2 cellular contexts compared by ENCODE assay signal in genomic region chr11:59187020-59187419, GRCh38.
TF ChIP-seq lines count a peak whose summit lies in the region.

No MANE protein-coding gene starts in this region.

TF ChIP-seq in IMR-90, 13 proteins besides CTCF, POLR2A, EP300 and RAD21:
- TF ChIP-seq BHLHE40 (IDR thresholded peaks at IDR 0.05; ENCODE audit: low read depth, low read length) = no peak
- no peak for TF ChIP-seq FOS (IDR thresholded peaks at IDR 0.05; ENCODE audit: low read depth, low read length)
- TF ChIP-seq SMC3 (IDR thresholded peaks at IDR 0.05; ENCODE audit: low read depth, low read length) = no peak
- no peak for TF ChIP-seq CHD1 (IDR thresholded peaks at IDR 0.05; ENCODE audit: low read depth, low read length)
- no peak for TF ChIP-seq MXI1 (IDR thresholded peaks at IDR 0.05; ENCODE audit: borderline replicate concordance, low read depth, low read length)
- no peak for TF ChIP-seq ELK1 (IDR thresholded peaks at IDR 0.05; ENCODE audit: borderline replicate concordance, low read depth, low read length)
- no peak for TF ChIP-seq MAFK (IDR thresholded peaks at IDR 0.05; ENCODE audit: low read depth, low read length)
- no peak for TF ChIP-seq NFE2L2 (IDR thresholded peaks at IDR 0.05; ENCODE audit: low read depth, low read length)
- TF ChIP-seq USF2 (IDR thresholded peaks at IDR 0.05; ENCODE audit: low read depth, low read length) = no peak
- no peak for TF ChIP-seq CEBPB (IDR thresholded peaks at IDR 0.05; ENCODE audit: low read depth, low read length)
- TF ChIP-seq MAZ (IDR thresholded peaks at IDR 0.05; ENCODE audit: borderline replicate concordance, low read depth, low read length) = no peak
- TF ChIP-seq RFX5 (IDR thresholded peaks at IDR 0.05; ENCODE audit: low read depth, low read length) = no peak

TF ChIP-seq in GM23338, 12 proteins besides CTCF, POLR2A, EP300 and RAD21:
- TF ChIP-seq EZH2 (IDR thresholded peaks at IDR 0.05; ENCODE audit: low read depth, unreplicated experiment) (no peak), NANOG (IDR thresholded peaks at IDR 0.05; ENCODE audit: borderline replicate concordance) (no peak), CREB1 (CRISPR knock-in tag; IDR thresholded peaks at IDR 0.05; ENCODE audit: low read depth) (no peak)
- TF ChIP-seq, protein P1, sequence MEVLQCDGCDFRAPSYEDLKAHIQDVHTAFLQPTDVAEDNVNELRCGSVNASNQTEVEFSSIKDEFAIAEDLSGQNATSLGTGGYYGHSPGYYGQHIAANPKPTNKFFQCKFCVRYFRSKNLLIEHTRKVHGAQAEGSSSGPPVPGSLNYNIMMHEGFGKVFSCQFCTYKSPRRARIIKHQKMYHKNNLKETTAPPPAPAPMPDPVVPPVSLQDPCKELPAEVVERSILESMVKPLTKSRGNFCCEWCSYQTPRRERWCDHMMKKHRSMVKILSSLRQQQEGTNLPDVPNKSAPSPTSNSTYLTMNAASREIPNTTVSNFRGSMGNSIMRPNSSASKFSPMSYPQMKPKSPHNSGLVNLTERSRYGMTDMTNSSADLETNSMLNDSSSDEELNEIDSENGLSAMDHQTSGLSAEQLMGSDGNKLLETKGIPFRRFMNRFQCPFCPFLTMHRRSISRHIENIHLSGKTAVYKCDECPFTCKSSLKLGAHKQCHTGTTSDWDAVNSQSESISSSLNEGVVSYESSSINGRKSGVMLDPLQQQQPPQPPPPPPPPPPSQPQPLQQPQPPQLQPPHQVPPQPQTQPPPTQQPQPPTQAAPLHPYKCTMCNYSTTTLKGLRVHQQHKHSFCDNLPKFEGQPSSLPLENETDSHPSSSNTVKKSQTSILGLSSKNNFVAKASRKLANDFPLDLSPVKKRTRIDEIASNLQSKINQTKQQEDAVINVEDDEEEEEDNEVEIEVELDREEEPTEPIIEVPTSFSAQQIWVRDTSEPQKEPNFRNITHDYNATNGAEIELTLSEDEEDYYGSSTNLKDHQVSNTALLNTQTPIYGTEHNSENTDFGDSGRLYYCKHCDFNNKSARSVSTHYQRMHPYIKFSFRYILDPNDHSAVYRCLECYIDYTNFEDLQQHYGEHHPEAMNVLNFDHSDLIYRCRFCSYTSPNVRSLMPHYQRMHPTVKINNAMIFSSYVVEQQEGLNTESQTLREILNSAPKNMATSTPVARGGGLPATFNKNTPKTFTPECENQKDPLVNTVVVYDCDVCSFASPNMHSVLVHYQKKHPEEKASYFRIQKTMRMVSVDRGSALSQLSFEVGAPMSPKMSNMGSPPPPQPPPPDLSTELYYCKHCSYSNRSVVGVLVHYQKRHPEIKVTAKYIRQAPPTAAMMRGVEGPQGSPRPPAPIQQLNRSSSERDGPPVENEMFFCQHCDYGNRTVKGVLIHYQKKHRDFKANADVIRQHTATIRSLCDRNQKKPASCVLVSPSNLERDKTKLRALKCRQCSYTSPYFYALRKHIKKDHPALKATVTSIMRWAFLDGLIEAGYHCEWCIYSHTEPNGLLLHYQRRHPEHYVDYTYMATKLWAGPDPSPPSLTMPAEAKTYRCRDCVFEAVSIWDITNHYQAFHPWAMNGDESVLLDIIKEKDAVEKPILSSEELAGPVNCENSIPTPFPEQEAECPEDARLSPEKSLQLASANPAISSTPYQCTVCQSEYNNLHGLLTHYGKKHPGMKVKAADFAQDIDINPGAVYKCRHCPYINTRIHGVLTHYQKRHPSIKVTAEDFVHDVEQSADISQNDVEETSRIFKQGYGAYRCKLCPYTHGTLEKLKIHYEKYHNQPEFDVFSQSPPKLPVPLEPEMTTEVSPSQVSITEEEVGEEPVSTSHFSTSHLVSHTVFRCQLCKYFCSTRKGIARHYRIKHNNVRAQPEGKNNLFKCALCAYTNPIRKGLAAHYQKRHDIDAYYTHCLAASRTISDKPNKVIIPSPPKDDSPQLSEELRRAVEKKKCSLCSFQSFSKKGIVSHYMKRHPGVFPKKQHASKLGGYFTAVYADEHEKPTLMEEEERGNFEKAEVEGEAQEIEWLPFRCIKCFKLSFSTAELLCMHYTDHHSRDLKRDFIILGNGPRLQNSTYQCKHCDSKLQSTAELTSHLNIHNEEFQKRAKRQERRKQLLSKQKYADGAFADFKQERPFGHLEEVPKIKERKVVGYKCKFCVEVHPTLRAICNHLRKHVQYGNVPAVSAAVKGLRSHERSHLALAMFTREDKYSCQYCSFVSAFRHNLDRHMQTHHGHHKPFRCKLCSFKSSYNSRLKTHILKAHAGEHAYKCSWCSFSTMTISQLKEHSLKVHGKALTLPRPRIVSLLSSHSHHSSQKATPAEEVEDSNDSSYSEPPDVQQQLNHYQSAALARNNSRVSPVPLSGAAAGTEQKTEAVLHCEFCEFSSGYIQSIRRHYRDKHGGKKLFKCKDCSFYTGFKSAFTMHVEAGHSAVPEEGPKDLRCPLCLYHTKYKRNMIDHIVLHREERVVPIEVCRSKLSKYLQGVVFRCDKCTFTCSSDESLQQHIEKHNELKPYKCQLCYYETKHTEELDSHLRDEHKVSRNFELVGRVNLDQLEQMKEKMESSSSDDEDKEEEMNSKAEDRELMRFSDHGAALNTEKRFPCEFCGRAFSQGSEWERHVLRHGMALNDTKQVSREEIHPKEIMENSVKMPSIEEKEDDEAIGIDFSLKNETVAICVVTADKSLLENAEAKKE (CRISPR knock-in tag; IDR thresholded peaks at IDR 0.05) = no peak
